Comparison of ENCODE assay signal across 8 cellular contexts in genomic region chr15:73992594-73992898, GRCh38. TPM values are rescaled to one million over a fixed set of nuclear protein-coding genes. Genes with fewer than 3 reads are reported as not detected.
DNase-seq lines count a peak whose midpoint lies in the region; ATAC-seq and TF ChIP-seq lines count a peak whose summit lies in the region.

No MANE protein-coding gene starts in this region.

- H3K4me3 ChIP-seq in GM12875 (ENCODE audit: low read depth, low read length) = peak overlapping the region; percentile 83
- peak overlapping the region; percentile 91 for H3K4me3 ChIP-seq in SK-N-MC
- peak overlapping the region; percentile 76 to 91 (median 86) for H3K4me3 ChIP-seq in esophagus muscularis mucosa
- peak overlapping the region; percentile 36 for H3K4me3 ChIP-seq in retinal pigment epithelial cell (ENCODE audit: low read length)

- TF ChIP-seq CTCF in GM12875 (IDR thresholded peaks at IDR 0.05; ENCODE audit: borderline replicate concordance, insufficient read depth, low read depth, low read length) (no peak), esophagus muscularis mucosa (IDR thresholded peaks at IDR 0.05) (no peak), retinal pigment epithelial cell (conservative IDR thresholded peaks at IDR 0.05; ENCODE audit: low read depth, low read length) (no peak)

- DNase-seq in SK-N-MC (ENCODE audit: low read depth, low spot score) (no peak), esophagus muscularis mucosa (ENCODE audit: extremely low spot score) (no peak), retinal pigment epithelial cell (ENCODE audit: low read depth) (no peak), cerebellar cortex (ENCODE audit: low spot score) (no peak), HuH-7 (ENCODE audit: low spot score) (no peak)
- no peak for DNase-seq in activated CD4-positive, alpha-beta T cell treated with anti-CD3 and anti-CD28 coated beads for 48 hours

- 80% methylated on average over 5 of the region's 5 CpGs for WGBS in esophagus muscularis mucosa

- H3K27ac ChIP-seq in SK-N-MC (no peak overlapping the region), esophagus muscularis mucosa (replicated peaks in 1 of 4) (peak overlapping the region; percentile 81 to 97 (median 85))

- intact Hi-C loops in esophagus muscularis mucosa (cut with DNase I) = no loop called here

- no peak for TF ChIP-seq POLR2A in esophagus muscularis mucosa (IDR thresholded peaks at IDR 0.05; ENCODE audit: low read depth)

- H3K9me3 ChIP-seq in SK-N-MC (ENCODE audit: low read depth, low read length) = no peaks in the 10 kb centered on the region
- H3K9me3 ChIP-seq in esophagus muscularis mucosa = no peaks in the 10 kb centered on the region

- no peak for ATAC-seq in GM19463 (IDR thresholded peaks at IDR 0.05; ENCODE audit: unreplicated experiment)

- no peaks in the 10 kb centered on the region for H3K27me3 ChIP-seq in esophagus muscularis mucosa

- H3K4me1 ChIP-seq in esophagus muscularis mucosa = peaks cover 82 to 92% (median 89%) of the 10 kb centered on the region in 4 donors

- no peak for TF ChIP-seq EP300 in esophagus muscularis mucosa (IDR thresholded peaks at IDR 0.05)

- H3K9ac ChIP-seq in SK-N-MC (ENCODE audit: insufficient read length) = no peak overlapping the region

- H3K36me3 ChIP-seq in SK-N-MC (ENCODE audit: insufficient read depth, low read length) (no peaks in the 10 kb centered on the region), esophagus muscularis mucosa (peaks cover 0 to 16% (median 12%) of the 10 kb centered on the region in 4 donors)

RNA-seq across cellular contexts. Expression of gene STOML1, which starts 0.5 kb away (rescaled TPM):
- total RNA-seq in esophagus muscularis mucosa = 10 to 100 TPM in 2 of 4 donors, 1 to 10 TPM in 2; 7.9 to 25.4 (median 14.9) TPM

RNA-seq across cellular contexts. Expression of gene PML, which starts 2.0 kb away (rescaled TPM):
- total RNA-seq in esophagus muscularis mucosa = 10 to 100 TPM; 48.0 to 61.6 (median 57.2) TPM

Comparison
In these comparisons a context has a peak if more than half of its experiments do, and no peak if none do; other contexts are left out.
1. H3K4me3 ChIP-seq: peak in every context shown above with its lines; median percentile 91 in SK-N-MC; 86 in esophagus muscularis mucosa; 83 in GM12875; 36 in retinal pigment epithelial cell.